8 cellular contexts compared by ENCODE assay signal in the genomic region with DNA sequence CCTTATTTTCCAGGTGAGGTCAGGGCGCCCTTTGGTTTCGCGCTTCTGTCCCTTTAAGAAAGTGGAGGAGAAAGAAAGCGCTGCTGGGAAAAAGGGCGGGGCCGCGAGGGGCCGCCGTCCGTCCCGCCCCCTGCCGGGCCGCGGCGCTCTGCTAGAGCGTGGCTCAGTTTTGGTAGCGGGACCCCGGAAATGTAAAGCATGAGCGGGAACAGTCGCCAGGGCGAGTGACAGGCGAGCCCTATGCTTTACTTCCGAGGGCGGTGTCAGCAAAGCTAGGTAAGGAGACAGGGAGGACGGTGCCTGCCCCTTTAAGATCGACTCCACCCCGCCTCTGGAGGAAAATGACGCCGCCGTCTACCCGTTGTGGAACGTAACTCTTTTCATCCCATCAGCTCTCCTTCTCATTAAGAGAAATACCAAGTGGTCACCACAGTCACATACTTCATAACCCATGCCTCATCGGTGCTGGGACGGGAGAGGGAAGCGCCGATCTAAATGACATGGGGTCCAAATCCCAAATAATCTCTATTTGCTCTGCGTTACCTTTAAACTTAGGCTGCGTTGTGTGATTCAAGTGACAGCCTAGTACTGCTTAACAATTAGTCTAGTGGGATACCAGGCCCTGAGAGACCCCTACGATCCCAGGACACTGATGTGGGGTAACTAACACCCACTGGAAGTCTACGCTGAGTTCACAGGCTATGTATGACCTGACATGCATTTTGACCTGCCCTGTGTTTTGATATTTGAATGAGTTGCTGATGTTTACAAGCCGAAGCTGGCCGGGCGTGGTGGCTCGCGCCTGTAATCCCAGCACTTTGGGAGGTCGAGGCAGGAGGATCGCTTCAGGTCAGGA. TPM values are rescaled to one million over a fixed set of nuclear protein-coding genes. Genes with fewer than 3 reads are reported as not detected.
DNase-seq lines count a peak whose midpoint lies in the region; ATAC-seq and TF ChIP-seq lines count a peak whose summit lies in the region.

A gene with protein sequence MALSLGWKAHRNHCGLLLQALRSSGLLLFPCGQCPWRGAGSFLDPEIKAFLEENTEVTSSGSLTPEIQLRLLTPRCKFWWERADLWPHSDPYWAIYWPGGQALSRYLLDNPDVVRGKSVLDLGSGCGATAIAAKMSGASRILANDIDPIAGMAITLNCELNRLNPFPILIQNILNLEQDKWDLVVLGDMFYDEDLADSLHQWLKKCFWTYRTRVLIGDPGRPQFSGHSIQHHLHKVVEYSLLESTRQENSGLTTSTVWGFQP (plus strand): TSS at position 602 of the 856 bp plus-strand sequence. CDS start 2,266 bp downstream, outside the sequence.

- DNase-seq in AG04450 (ENCODE audit: low read depth, low spot score) (peak; percentile 29), NCI-H2196 treated with DMSO at 0.1 percent for 48 hours (lab: John Stamatoyannopoulos, UW; ENCODE audit: unreplicated experiment) (peak; percentile 89), WTC11 (ENCODE audit: low spot score) (peak; percentile 84), caudate nucleus (lab: John Stamatoyannopoulos, UW) (peak; percentile 46 to 99 (median 86)), immature natural killer cell (peak; percentile 83 to 84 (median 84)), smooth muscle cell of the brain vasculature (ENCODE audit: low read depth, low spot score) (peak; percentile 49)

- H3K9me3 Mint-ChIP-seq in WTC11 (peaks cover 10% of the 10 kb centered on the region), immature natural killer cell (no peaks in the 10 kb centered on the region)

- H3K36me3 Mint-ChIP-seq in WTC11: peaks cover 5% of the 10 kb centered on the region
- peaks cover 0 to 6% (median 6%) of the 10 kb centered on the region in 3 donors for H3K36me3 Mint-ChIP-seq in immature natural killer cell

- H3K9me3 ChIP-seq in AG04450 (ENCODE audit: control insufficient read depth, insufficient read depth, low read length): no peaks in the 10 kb centered on the region

- peak within 1 kb of the TSS; percentile 86 for H3K4me3 ChIP-seq in AG04450 (ENCODE audit: low read depth, low read length)

- peak within 1 kb of the TSS; percentile 96 for H3K27ac ChIP-seq in AG04450 (ENCODE audit: low read depth, low read length)
- peak within 1 kb of the TSS; percentile 99 for H3K27ac ChIP-seq in caudate nucleus (ENCODE audit: low read depth, low read length)

- no peaks in the 10 kb centered on the region for H3K27me3 ChIP-seq in AG04450 (ENCODE audit: control insufficient read depth, insufficient read depth, low read length)

- H3K4me1 Mint-ChIP-seq in WTC11 (peaks cover 8% of the 10 kb centered on the region; the same call in 1 of the 2 replicates), immature natural killer cell (peaks cover 12 to 24% of the 10 kb centered on the region in 2 donors)

- H3K4me3 Mint-ChIP-seq in WTC11 (peak within 1 kb of the TSS; percentile 96), immature natural killer cell (peak within 1 kb of the TSS; percentile 88 to 98 (median 92))

- TF ChIP-seq CTCF in AG04450 (IDR thresholded peaks at IDR 0.05; ENCODE audit: low read depth, low read length) (peak; percentile 48), WTC11 (IDR thresholded peaks at IDR 0.05) (no peak)

- no peaks in the 10 kb centered on the region for H3K27me3 Mint-ChIP-seq in WTC11 (ENCODE audit: low read depth)
- peaks cover 2 to 5% (median 3%) of the 10 kb centered on the region in 3 donors for H3K27me3 Mint-ChIP-seq in immature natural killer cell (ENCODE audit: low read depth in 3 of 3)

- CTCF ChIA-PET in AG04450 (lab: Charles Lee): interaction anchor here (0.5 to 0.6 kb wide), 2 partner anchors 653 to 671 kb away, joined by 3 read pairs; no protein-coding TSS in a partner anchor
- CTCF ChIA-PET in WTC11 (lab: Charles Lee): interaction anchor here (0.5 to 1.5 kb wide), 6 partner anchors 23 to 1041 kb away, joined by 3 to 4 read pairs (median 4); no protein-coding TSS in a partner anchor

- POLR2A ChIA-PET in AG04450 (lab: Yijun Ruan, JAX): interaction anchor here (0.6 to 0.8 kb wide), 3 partner anchors 9 to 778 kb away, joined by 3 to 4 read pairs (median 3); no protein-coding TSS in a partner anchor
- POLR2A ChIA-PET in WTC11 (lab: Charles Lee): no interaction called here

- ATAC-seq in GM18870 (IDR thresholded peaks at IDR 0.05; ENCODE audit: unreplicated experiment): peak; percentile 99
- peak; percentile 100 for ATAC-seq in HG03135 (IDR thresholded peaks at IDR 0.05; ENCODE audit: unreplicated experiment)
- ATAC-seq in WTC11: peak; percentile 98

- H3K27ac Mint-ChIP-seq in WTC11 (peak within 1 kb of the TSS; percentile 98), immature natural killer cell (peak within 1 kb of the TSS; percentile 89 to 100 (median 94))

TF ChIP-seq in WTC11, 78 proteins besides CTCF, POLR2A, EP300 and RAD21 (continues in another document):
- TF ChIP-seq, protein P1, sequence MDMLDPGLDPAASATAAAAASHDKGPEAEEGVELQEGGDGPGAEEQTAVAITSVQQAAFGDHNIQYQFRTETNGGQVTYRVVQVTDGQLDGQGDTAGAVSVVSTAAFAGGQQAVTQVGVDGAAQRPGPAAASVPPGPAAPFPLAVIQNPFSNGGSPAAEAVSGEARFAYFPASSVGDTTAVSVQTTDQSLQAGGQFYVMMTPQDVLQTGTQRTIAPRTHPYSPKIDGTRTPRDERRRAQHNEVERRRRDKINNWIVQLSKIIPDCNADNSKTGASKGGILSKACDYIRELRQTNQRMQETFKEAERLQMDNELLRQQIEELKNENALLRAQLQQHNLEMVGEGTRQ (CRISPR knock-in tag; IDR thresholded peaks at IDR 0.05): no peak
- TF ChIP-seq RORB (CRISPR knock-in tag; IDR thresholded peaks at IDR 0.05): no peak
- TF ChIP-seq, protein P2, sequence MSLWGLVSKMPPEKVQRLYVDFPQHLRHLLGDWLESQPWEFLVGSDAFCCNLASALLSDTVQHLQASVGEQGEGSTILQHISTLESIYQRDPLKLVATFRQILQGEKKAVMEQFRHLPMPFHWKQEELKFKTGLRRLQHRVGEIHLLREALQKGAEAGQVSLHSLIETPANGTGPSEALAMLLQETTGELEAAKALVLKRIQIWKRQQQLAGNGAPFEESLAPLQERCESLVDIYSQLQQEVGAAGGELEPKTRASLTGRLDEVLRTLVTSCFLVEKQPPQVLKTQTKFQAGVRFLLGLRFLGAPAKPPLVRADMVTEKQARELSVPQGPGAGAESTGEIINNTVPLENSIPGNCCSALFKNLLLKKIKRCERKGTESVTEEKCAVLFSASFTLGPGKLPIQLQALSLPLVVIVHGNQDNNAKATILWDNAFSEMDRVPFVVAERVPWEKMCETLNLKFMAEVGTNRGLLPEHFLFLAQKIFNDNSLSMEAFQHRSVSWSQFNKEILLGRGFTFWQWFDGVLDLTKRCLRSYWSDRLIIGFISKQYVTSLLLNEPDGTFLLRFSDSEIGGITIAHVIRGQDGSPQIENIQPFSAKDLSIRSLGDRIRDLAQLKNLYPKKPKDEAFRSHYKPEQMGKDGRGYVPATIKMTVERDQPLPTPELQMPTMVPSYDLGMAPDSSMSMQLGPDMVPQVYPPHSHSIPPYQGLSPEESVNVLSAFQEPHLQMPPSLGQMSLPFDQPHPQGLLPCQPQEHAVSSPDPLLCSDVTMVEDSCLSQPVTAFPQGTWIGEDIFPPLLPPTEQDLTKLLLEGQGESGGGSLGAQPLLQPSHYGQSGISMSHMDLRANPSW (CRISPR knock-in tag; conservative IDR thresholded peaks at IDR 0.05; ENCODE audit: low read depth): no peak
- TF ChIP-seq, protein P3, sequence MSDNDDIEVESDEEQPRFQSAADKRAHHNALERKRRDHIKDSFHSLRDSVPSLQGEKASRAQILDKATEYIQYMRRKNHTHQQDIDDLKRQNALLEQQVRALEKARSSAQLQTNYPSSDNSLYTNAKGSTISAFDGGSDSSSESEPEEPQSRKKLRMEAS (CRISPR knock-in tag; IDR thresholded peaks at IDR 0.05): peak; percentile 47; the same call in 1 of the 2 replicates
- no peak for TF ChIP-seq ZNF138 (CRISPR knock-in tag; conservative IDR thresholded peaks at IDR 0.05)
- TF ChIP-seq, protein P4, sequence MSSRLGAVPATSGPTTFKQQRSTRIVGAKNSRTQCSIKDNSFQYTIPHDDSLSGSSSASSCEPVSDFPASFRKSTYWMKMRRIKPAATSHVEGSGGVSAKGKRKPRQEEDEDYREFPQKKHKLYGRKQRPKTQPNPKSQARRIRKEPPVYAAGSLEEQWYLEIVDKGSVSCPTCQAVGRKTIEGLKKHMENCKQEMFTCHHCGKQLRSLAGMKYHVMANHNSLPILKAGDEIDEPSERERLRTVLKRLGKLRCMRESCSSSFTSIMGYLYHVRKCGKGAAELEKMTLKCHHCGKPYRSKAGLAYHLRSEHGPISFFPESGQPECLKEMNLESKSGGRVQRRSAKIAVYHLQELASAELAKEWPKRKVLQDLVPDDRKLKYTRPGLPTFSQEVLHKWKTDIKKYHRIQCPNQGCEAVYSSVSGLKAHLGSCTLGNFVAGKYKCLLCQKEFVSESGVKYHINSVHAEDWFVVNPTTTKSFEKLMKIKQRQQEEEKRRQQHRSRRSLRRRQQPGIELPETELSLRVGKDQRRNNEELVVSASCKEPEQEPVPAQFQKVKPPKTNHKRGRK (CRISPR knock-in tag; IDR thresholded peaks at IDR 0.05; ENCODE audit: borderline replicate concordance): no peak
- peak; percentile 24; the same call in 1 of the 2 replicates for TF ChIP-seq GABPB1 (CRISPR knock-in tag; IDR thresholded peaks at IDR 0.05)
- TF ChIP-seq, protein P5, sequence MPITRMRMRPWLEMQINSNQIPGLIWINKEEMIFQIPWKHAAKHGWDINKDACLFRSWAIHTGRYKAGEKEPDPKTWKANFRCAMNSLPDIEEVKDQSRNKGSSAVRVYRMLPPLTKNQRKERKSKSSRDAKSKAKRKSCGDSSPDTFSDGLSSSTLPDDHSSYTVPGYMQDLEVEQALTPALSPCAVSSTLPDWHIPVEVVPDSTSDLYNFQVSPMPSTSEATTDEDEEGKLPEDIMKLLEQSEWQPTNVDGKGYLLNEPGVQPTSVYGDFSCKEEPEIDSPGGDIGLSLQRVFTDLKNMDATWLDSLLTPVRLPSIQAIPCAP (CRISPR knock-in tag; IDR thresholded peaks at IDR 0.05): no peak
- TF ChIP-seq CREB1 (CRISPR knock-in tag; IDR thresholded peaks at IDR 0.05): no peak
- TF ChIP-seq ZBTB21 (CRISPR knock-in tag; IDR thresholded peaks at IDR 0.05; ENCODE audit: borderline replicate concordance): no peak
- TF ChIP-seq ZNF396 (CRISPR knock-in tag; IDR thresholded peaks at IDR 0.05; ENCODE audit: borderline replicate concordance): no peak
- no peak for TF ChIP-seq RELA (CRISPR knock-in tag; IDR thresholded peaks at IDR 0.05; ENCODE audit: borderline replicate concordance)
- no peak for TF ChIP-seq HMGA2 (CRISPR knock-in tag; IDR thresholded peaks at IDR 0.05)
- no peak for TF ChIP-seq ELF4 (CRISPR knock-in tag; IDR thresholded peaks at IDR 0.05; ENCODE audit: low read depth)

RNA-seq across cellular contexts. Expression of the gene that starts here (rescaled TPM):
- polyA plus RNA-seq in AG04450 (2011; rRNA removed) (2.0 and 2.1 TPM in 2 replicates), immature natural killer cell (1 to 10 TPM in 2 of 3 donors, under 1 TPM in 1; 0.21 to 1.6 (median 1.3) TPM)
- polyA minus RNA-seq in AG04450 (2011; rRNA and poly(A)+ RNA removed): 1.9 and 2.3 TPM in 2 replicates
- total RNA-seq in WTC11 (2021): 2.0 to 2.2 TPM (median 2.1 TPM) in 3 replicates

Comparison
In these comparisons a context has a peak if more than half of its experiments do, and no peak if none do; other contexts are left out.
1. Peak in every context shown above with its lines: DNase-seq, ATAC-seq, H3K4me3 ChIP-seq and H3K27ac ChIP-seq.
2. DNase-seq: peak in every context shown above with its lines; median percentile 89 in NCI-H2196 treated with DMSO at 0.1 percent for 48 hours; 86 in caudate nucleus; 84 in WTC11; 84 in immature natural killer cell; 49 in smooth muscle cell of the brain vasculature; 29 in AG04450.